ENCODE assay signal across 16 cellular contexts in the genomic region with DNA sequence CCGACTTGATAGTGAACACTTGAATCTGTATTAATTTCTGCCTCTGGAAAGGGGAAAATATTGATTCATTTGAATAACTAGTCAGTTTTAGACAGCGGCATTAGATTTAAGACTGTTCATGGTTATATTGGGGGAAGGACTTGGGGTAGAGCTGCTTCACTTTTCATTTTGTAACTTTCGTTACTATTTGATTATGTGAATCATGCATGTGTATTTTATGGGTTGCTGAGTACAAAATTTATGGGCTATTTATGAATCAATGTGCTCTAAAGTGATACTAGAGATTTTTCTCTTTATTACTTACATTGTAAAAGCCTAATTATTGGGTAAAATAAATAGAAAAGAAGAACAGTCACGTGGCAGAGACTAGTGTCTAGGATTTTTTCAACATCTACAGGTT.
"Had no signal": no experiment of that assay in that cellular context is flagged by ENCODE, and none has a peak within 500 bp of the region (broad histone marks: within the 10 kb centered on the region; RNA-seq: fewer than 3 reads in every experiment).

No MANE protein-coding gene starts in this region.

- H3K4me3 Mint-ChIP-seq: activated CD8-positive, alpha-beta T cell treated with anti-CD3 and anti-CD28 coated beads for 36 hours; activated naive CD8-positive, alpha-beta T cell treated with anti-CD3 and anti-CD28 coated beads, Interleukin-2, amount 50 U/mL, for 24 hours; activated T-helper 1 cell treated with anti-CD3 and anti-CD28 coated beads, Interleukin-12 subunit alpha, Interleukin-12 subunit beta, Interleukin-2, Interleukin-4 antibody, amounts not matched to agents 30 ng/mL and 10 ng/mL and 1 ng/mL, durations not matched to agents 14 hours and 24 hours and 36 hours had no signal

- ATAC-seq: activated CD8-positive, alpha-beta T cell treated with anti-CD3 and anti-CD28 coated beads for 36 hours; activated naive CD8-positive, alpha-beta T cell treated with anti-CD3 and anti-CD28 coated beads, Interleukin-2, amount 50 U/mL, for 24 hours; lower lobe of right lung; naive thymus-derived CD4-positive, alpha-beta T cell had no signal

- H3K36me3 ChIP-seq: lower lobe of right lung, right atrium auricular region had no signal

- H3K27ac ChIP-seq: epithelial cell of prostate, lower lobe of right lung, right atrium auricular region, WERI-Rb-1 had no signal

- H3K27me3 ChIP-seq: right atrium auricular region had no signal

- H3K9me3 ChIP-seq: lower lobe of right lung, right atrium auricular region had no signal

- H3K27me3 Mint-ChIP-seq: activated CD8-positive, alpha-beta T cell treated with anti-CD3 and anti-CD28 coated beads for 36 hours; activated naive CD8-positive, alpha-beta T cell treated with anti-CD3 and anti-CD28 coated beads, Interleukin-2, amount 50 U/mL, for 24 hours; naive thymus-derived CD4-positive, alpha-beta T cell had no signal

- H3K4me3 ChIP-seq: lower lobe of right lung, right atrium auricular region had no signal

- H3K27ac Mint-ChIP-seq: activated CD8-positive, alpha-beta T cell treated with anti-CD3 and anti-CD28 coated beads for 36 hours; activated naive CD8-positive, alpha-beta T cell treated with anti-CD3 and anti-CD28 coated beads, Interleukin-2, amount 50 U/mL, for 24 hours; activated T-helper 1 cell treated with anti-CD3 and anti-CD28 coated beads, Interleukin-12 subunit alpha, Interleukin-12 subunit beta, Interleukin-2, Interleukin-4 antibody, amounts not matched to agents 30 ng/mL and 10 ng/mL and 1 ng/mL, durations not matched to agents 14 hours and 24 hours and 36 hours had no signal

- DNase-seq: activated CD4-positive, alpha-beta T cell treated with anti-CD3 and anti-CD28 coated beads for 4 hours; activated CD8-positive, alpha-beta memory T cell treated with anti-CD3 and anti-CD28 coated beads, Interleukin-2, amount 50 U/mL, for 4 hours; activated CD8-positive, alpha-beta T cell treated with anti-CD3 and anti-CD28 coated beads for 36 hours; activated naive CD4-positive, alpha-beta T cell treated with Interleukin-2 at 50 U/mL for 16 hours; activated naive CD8-positive, alpha-beta T cell treated with anti-CD3 and anti-CD28 coated beads, Interleukin-2, amount 50 U/mL, for 24 hours; central memory CD4-positive, alpha-beta T cell; effector memory CD4-positive, alpha-beta T cell; lower lobe of right lung; naive thymus-derived CD4-positive, alpha-beta T cell; small intestine; T-helper 9 cell; trophoblast cell; WERI-Rb-1 had no signal

- H3K9me3 Mint-ChIP-seq: activated CD8-positive, alpha-beta T cell treated with anti-CD3 and anti-CD28 coated beads for 36 hours; activated naive CD8-positive, alpha-beta T cell treated with anti-CD3 and anti-CD28 coated beads, Interleukin-2, amount 50 U/mL, for 24 hours; activated T-helper 1 cell treated with anti-CD3 and anti-CD28 coated beads, Interleukin-12 subunit alpha, Interleukin-12 subunit beta, Interleukin-2, Interleukin-4 antibody, amounts not matched to agents 30 ng/mL and 10 ng/mL and 1 ng/mL, durations not matched to agents 14 hours and 24 hours and 36 hours had no signal
